ENCODE assay signal across 17 cellular contexts in genomic region chr1:170596701-170597100, GRCh38.
DNase-seq lines count a peak whose midpoint lies in the region; TF ChIP-seq lines count a peak whose summit lies in the region.
"Had no signal": no experiment of that assay in that cellular context is flagged by ENCODE, and none has a peak within 500 bp of the region (broad histone marks: within the 10 kb centered on the region; RNA-seq: fewer than 3 reads in every experiment).

No MANE protein-coding gene starts in this region.

- no peak for TF ChIP-seq CTCF in MCF 10A (IDR thresholded peaks at IDR 0.05; ENCODE audit: unreplicated experiment)
- no peak for TF ChIP-seq CTCF in mammary epithelial cell (conservative IDR thresholded peaks at IDR 0.05 in 1 of 2, IDR thresholded peaks at IDR 0.05 in 1 of 2; ENCODE audit: extremely low read depth in 1 of 2, insufficient read depth in 1 of 2, low read depth in 1 of 2, low read length in 2 of 2)
- TF ChIP-seq CTCF in osteoblast (IDR thresholded peaks at IDR 0.05; ENCODE audit: extremely low read depth, low read depth, low read length): no peak
- TF ChIP-seq CTCF in glutamatergic neuron (IDR thresholded peaks at IDR 0.05; ENCODE audit: partially characterized antibody, unreplicated experiment): no peak

- no peaks in the 10 kb centered on the region for H3K9me3 Mint-ChIP-seq in MCF 10A (ENCODE audit: unreplicated experiment)
- peaks cover 3% of the 10 kb centered on the region for H3K9me3 Mint-ChIP-seq in glutamatergic neuron (ENCODE audit: unreplicated experiment)

- H3K79me2 ChIP-seq in mammary epithelial cell (ENCODE audit: insufficient read depth, low read length) (no peaks in the 10 kb centered on the region), osteoblast (ENCODE audit: insufficient read depth, low read length) (no peaks in the 10 kb centered on the region)

- intact Hi-C loops in MCF 10A (cut with micrococcal nuclease): no loop called here
- intact Hi-C loops in mammary epithelial cell (cut with micrococcal nuclease): no loop called here

- no peak overlapping the region for H3K27ac ChIP-seq in mammary epithelial cell (ENCODE audit: insufficient read depth, low read depth, low read length)
- H3K27ac ChIP-seq in osteoblast (ENCODE audit: low read depth, low read length): no peak overlapping the region
- H3K27ac ChIP-seq: 22Rv1; BLaER1 treated with 17β-estradiol and CSF1 and Interleukin-3, amounts not matched to agents 10 nM and 100 nM had no signal

- in situ Hi-C loops in mammary epithelial cell (cut with MboI; ENCODE audit: low sequenced_read_pairs in 2 of 2): no loop called here

- no peak overlapping the region for H2AFZ ChIP-seq in mammary epithelial cell (ENCODE audit: low read depth, low read length)
- H2AFZ ChIP-seq in osteoblast (ENCODE audit: low read length): no peak overlapping the region

- no peaks in the 10 kb centered on the region for H3K36me3 ChIP-seq in mammary epithelial cell (ENCODE audit: insufficient read depth, low read length)
- no peaks in the 10 kb centered on the region for H3K36me3 ChIP-seq in osteoblast (ENCODE audit: insufficient read depth, low read length)
- H3K36me3 ChIP-seq: BLaER1 treated with 17β-estradiol and CSF1 and Interleukin-3, amounts not matched to agents 10 nM and 100 nM had no signal

- peak; percentile 25 for DNase-seq in MCF 10A (ENCODE audit: unreplicated experiment)
- no peak for DNase-seq in mammary epithelial cell
- DNase-seq in RKO (ENCODE audit: low spot score): peak; percentile 18
- DNase-seq in osteoblast (ENCODE audit: insufficient read length, low spot score, missing footprints): peak; percentile 38
- DNase-seq in AG08395 (ENCODE audit: low spot score): no peak
- no peak for DNase-seq in activated CD4-positive, alpha-beta T cell treated with anti-CD3 and anti-CD28 coated beads for 48 hours
- DNase-seq in glutamatergic neuron: no peak
- DNase-seq: Calu3; CD8-positive, alpha-beta T cell; GDM1; GOT3; H7; KBM-7 had no signal

- peaks cover 4% of the 10 kb centered on the region for H3K4me1 Mint-ChIP-seq in MCF 10A (ENCODE audit: insufficient read depth, unreplicated experiment)
- H3K4me1 Mint-ChIP-seq in glutamatergic neuron (ENCODE audit: low read depth, unreplicated experiment): no peaks in the 10 kb centered on the region
- H3K4me1 Mint-ChIP-seq: B cell, IgD-negative memory B cell had no signal

- H3K4me1 ChIP-seq in mammary epithelial cell (ENCODE audit: insufficient read depth, low read length) (no peaks in the 10 kb centered on the region), osteoblast (ENCODE audit: insufficient read depth, low read length) (no peaks in the 10 kb centered on the region)

- H3K27me3 Mint-ChIP-seq in MCF 10A (ENCODE audit: insufficient read depth, unreplicated experiment) (no peaks in the 10 kb centered on the region), glutamatergic neuron (ENCODE audit: unreplicated experiment) (peaks cover 2% of the 10 kb centered on the region)

- POLR2A ChIA-PET in MCF 10A (lab: Yijun Ruan, JAX): no interaction called here

- WGBS in mammary epithelial cell (ENCODE audit: low coverage, missing lambda C conversion rate): 70% methylated on average over 5 of the region's 5 CpGs

- CTCF ChIA-PET in MCF 10A (lab: Yijun Ruan, JAX): no interaction called here
- CTCF ChIA-PET in mammary epithelial cell (lab: Charles Lee; ENCODE audit: low non-redundant PET): no interaction called here

- no peak overlapping the region for H3K27ac Mint-ChIP-seq in MCF 10A (ENCODE audit: low read depth, unreplicated experiment)
- no peak overlapping the region for H3K27ac Mint-ChIP-seq in glutamatergic neuron (ENCODE audit: unreplicated experiment)
- H3K27ac Mint-ChIP-seq: B cell; CD8-positive, alpha-beta T cell; IgD-negative memory B cell had no signal

- H3K36me3 Mint-ChIP-seq in MCF 10A (ENCODE audit: insufficient read depth, unreplicated experiment): no peaks in the 10 kb centered on the region
- no peaks in the 10 kb centered on the region for H3K36me3 Mint-ChIP-seq in glutamatergic neuron (ENCODE audit: unreplicated experiment)
- H3K36me3 Mint-ChIP-seq: CD8-positive, alpha-beta T cell; IgD-negative memory B cell had no signal

- no peak overlapping the region for H3K4me3 ChIP-seq in mammary epithelial cell (replicated peaks in 1 of 3; ENCODE audit: insufficient read depth in 1 of 3, low read depth in 2 of 3, low read length in 3 of 3)
- no peak overlapping the region for H3K4me3 ChIP-seq in osteoblast (ENCODE audit: insufficient read depth, low read length)
- H3K4me3 ChIP-seq: BLaER1 treated with 17β-estradiol and CSF1 and Interleukin-3, amounts not matched to agents 10 nM and 100 nM had no signal

- H3K9me3 ChIP-seq in mammary epithelial cell (replicated peaks; ENCODE audit: insufficient read depth, low read length) (peaks cover under 1% of the 10 kb centered on the region), osteoblast (ENCODE audit: low read depth, low read length) (no peaks in the 10 kb centered on the region)

- dilution Hi-C loops in mammary epithelial cell (cut with HindIII; ENCODE audit: low sequenced_read_pairs): no loop called here

- no peaks in the 10 kb centered on the region for H3K27me3 ChIP-seq in mammary epithelial cell (ENCODE audit: insufficient read depth, low read length)
- H3K27me3 ChIP-seq in osteoblast (ENCODE audit: insufficient read depth, low read length): no peaks in the 10 kb centered on the region
- H3K27me3 ChIP-seq: BLaER1 treated with 17β-estradiol and CSF1 and Interleukin-3, amounts not matched to agents 10 nM and 100 nM had no signal

- no peak overlapping the region for H3K9ac ChIP-seq in mammary epithelial cell (ENCODE audit: insufficient read depth, low read length)
- H3K9ac ChIP-seq: BLaER1 treated with 17β-estradiol and CSF1 and Interleukin-3, amounts not matched to agents 10 nM and 100 nM had no signal

- H3K4me3 Mint-ChIP-seq in MCF 10A (ENCODE audit: unreplicated experiment) (no peak overlapping the region), glutamatergic neuron (ENCODE audit: unreplicated experiment) (no peak overlapping the region)
- H3K4me3 Mint-ChIP-seq: B cell; CD8-positive, alpha-beta T cell had no signal

- BruUV-seq in MCF 10A (replicated peaks; lab: Mats Ljungman, UMichigan) (no TSS peak), mammary epithelial cell (replicated peaks; lab: Mats Ljungman, UMichigan) (no TSS peak)

- H3K4me2 ChIP-seq in mammary epithelial cell (ENCODE audit: insufficient read depth, low read depth, low read length) (no peak overlapping the region), osteoblast (ENCODE audit: insufficient read depth, low read length) (no peak overlapping the region)
- H3K4me2 ChIP-seq: BLaER1 treated with 17β-estradiol and CSF1 and Interleukin-3, amounts not matched to agents 10 nM and 100 nM had no signal

- no peaks in the 10 kb centered on the region for H4K20me1 ChIP-seq in mammary epithelial cell (ENCODE audit: insufficient read depth, low read length)
- no peaks in the 10 kb centered on the region for H4K20me1 ChIP-seq in osteoblast (ENCODE audit: insufficient read depth, low read length)
- H4K20me1 ChIP-seq: BLaER1 treated with 17β-estradiol and CSF1 and Interleukin-3, amounts not matched to agents 10 nM and 100 nM had no signal

Comparison
In these comparisons a context has a peak if more than half of its experiments do, and no peak if none do; other contexts are left out.
1. DNase-seq: peak in MCF 10A (single experiment), RKO (single experiment) and osteoblast (single experiment); none in mammary epithelial cell (single experiment), AG08395 (single experiment), activated CD4-positive, alpha-beta T cell treated with anti-CD3 and anti-CD28 coated beads for 48 hours (single experiment) and glutamatergic neuron (single experiment).